ENCODE assay signal across 3 cellular contexts in genomic region chr6:157520117-157520406, GRCh38.
A peak's percentile ranks its signal among the peaks of the same experiment; 100 is the strongest.
TF ChIP-seq lines count a peak whose summit lies in the region.

No MANE protein-coding gene starts in this region.

TF ChIP-seq in HepG2, 621 proteins besides CTCF, POLR2A, EP300 and RAD21:
- TF ChIP-seq PCBP2 (optimal IDR thresholded peaks at IDR 0.05; ENCODE audit: low read depth, low read length, poor library complexity, severe bottlenecking) (no peak), ZNF687 (CRISPR knock-in tag; IDR thresholded peaks at IDR 0.05) (0 out of 2 replicates have a peak, but pooled peaks have one; percentile 1)

TF ChIP-seq in WTC11, 78 proteins besides CTCF, POLR2A, EP300 and RAD21:
- TF ChIP-seq MAX (CRISPR knock-in tag; IDR thresholded peaks at IDR 0.05): no peak
- no peak for TF ChIP-seq ZBTB43 (CRISPR knock-in tag; IDR thresholded peaks at IDR 0.05)
- TF ChIP-seq IRF2 (CRISPR knock-in tag; IDR thresholded peaks at IDR 0.05; ENCODE audit: borderline replicate concordance, low read depth): no peak

TF ChIP-seq in SK-N-SH, 30 proteins besides CTCF, POLR2A, EP300 and RAD21:
- no peak for TF ChIP-seq EZH2phosphoT487 (IDR thresholded peaks at IDR 0.05; ENCODE audit: borderline replicate concordance, low read depth)
- TF ChIP-seq POLR2AphosphoS5 (IDR thresholded peaks at IDR 0.05; ENCODE audit: low read depth, low read length): no peak
- TF ChIP-seq TCF12 (IDR thresholded peaks at IDR 0.05): no peak
- TF ChIP-seq RFX5 (IDR thresholded peaks at IDR 0.05; ENCODE audit: low read length): no peak
- no peak for TF ChIP-seq CHD2 (IDR thresholded peaks at IDR 0.05; ENCODE audit: low read length, partially characterized antibody)
- no peak for TF ChIP-seq TAF1 (IDR thresholded peaks at IDR 0.05; ENCODE audit: borderline replicate concordance, low read depth, low read length)
- no peak for TF ChIP-seq RCOR1 (IDR thresholded peaks at IDR 0.05; ENCODE audit: low read length)
- no peak for TF ChIP-seq MEF2A (IDR thresholded peaks at IDR 0.05; ENCODE audit: borderline replicate concordance, low read depth)
- no peak for TF ChIP-seq RXRA (IDR thresholded peaks at IDR 0.05; ENCODE audit: borderline replicate concordance, low read depth)
- no peak for TF ChIP-seq FOSL2 (IDR thresholded peaks at IDR 0.05; ENCODE audit: borderline replicate concordance, low read depth)
- TF ChIP-seq ZBTB33 (IDR thresholded peaks at IDR 0.05; ENCODE audit: borderline replicate concordance, low read depth): no peak
- TF ChIP-seq GABPA (IDR thresholded peaks at IDR 0.05; ENCODE audit: low read depth): no peak
- TF ChIP-seq SIN3A (IDR thresholded peaks at IDR 0.05; ENCODE audit: borderline replicate concordance, low read depth, low read length): no peak
